9 cellular contexts compared by ENCODE assay signal in genomic region chr3:38655708-38656300, GRCh38. TPM values are rescaled to one million over a fixed set of nuclear protein-coding genes. Genes with fewer than 3 reads are reported as not detected.
DNase-seq lines count a peak whose midpoint lies in the region; FAIRE-seq and TF ChIP-seq lines count a peak whose summit lies in the region.
"Had no signal": no experiment of that assay in that cellular context is flagged by ENCODE, and none has a peak within 500 bp of the region (broad histone marks: within the 10 kb centered on the region; RNA-seq: fewer than 3 reads in every experiment).

No MANE protein-coding gene starts in this region.

- H3K4me3 ChIP-seq in SK-N-SH (ENCODE audit: low read depth in 2 of 2, low read length in 1 of 2) (no peak overlapping the region), fibroblast of pulmonary artery (replicated peaks; ENCODE audit: low read depth, low read length) (no peak overlapping the region), small intestine (ENCODE audit: low read depth in 1 of 2, low read length in 2 of 2) (no peak overlapping the region)

- TF ChIP-seq RAD21 in SK-N-SH (IDR thresholded peaks at IDR 0.05; ENCODE audit: low read length): peak; percentile 87

- no peaks in the 10 kb centered on the region for H4K20me1 ChIP-seq in SK-N-SH (ENCODE audit: insufficient read depth)

- H3K9ac ChIP-seq in SK-N-SH: no peak overlapping the region

- H3K9me2 ChIP-seq in SK-N-SH: no peaks in the 10 kb centered on the region

- H3K36me3 ChIP-seq in SK-N-SH (replicated peaks in 1 of 2; ENCODE audit: control insufficient read depth in 1 of 2, insufficient read depth in 2 of 2, low read length in 1 of 2) (no peaks in the 10 kb centered on the region), small intestine (ENCODE audit: control insufficient read depth in 2 of 2, insufficient read depth in 2 of 2, low read length in 2 of 2) (no peaks in the 10 kb centered on the region)

- H3K27me3 ChIP-seq in SK-N-SH (ENCODE audit: insufficient read depth): no peaks in the 10 kb centered on the region; the same call in 1 of the 2 replicates
- peaks cover 0 to 9% of the 10 kb centered on the region in 2 donors for H3K27me3 ChIP-seq in small intestine (ENCODE audit: control insufficient read depth in 2 of 2, insufficient read depth in 2 of 2, low read length in 2 of 2)

- H3K27ac ChIP-seq in SK-N-SH (ENCODE audit: low read depth in 2 of 2, low read length in 1 of 2): no peak overlapping the region
- H3K27ac ChIP-seq in small intestine (ENCODE audit: low read depth in 1 of 2, low read length in 1 of 2): no peak overlapping the region

- FAIRE-seq in small intestine (lab: Jason Lieb, UNC): no peak

- POLR2A ChIA-PET in SK-N-SH (lab: Yijun Ruan, JAX): interaction anchor here (0.8 kb wide), 1 partner anchor 134 kb away, joined by 3 read pairs; no protein-coding TSS in a partner anchor

- no peak overlapping the region for H3K4me2 ChIP-seq in SK-N-SH

- CTCF ChIA-PET in SK-N-SH (lab: Yijun Ruan, JAX): interaction anchor here (0.6 to 14.0 kb wide), 60 partner anchors 10 to 515 kb away, joined by 3 to 556 read pairs (median 4); partner anchors contain the start of gene EXOG

- TF ChIP-seq EP300 in SK-N-SH (IDR thresholded peaks at IDR 0.05; ENCODE audit: borderline replicate concordance in 1 of 2, low read depth in 1 of 2, low read length in 1 of 2): no peak

- TF ChIP-seq CTCF in SK-N-SH (IDR thresholded peaks at IDR 0.05) (peak; percentile 60), fibroblast of pulmonary artery (IDR thresholded peaks at IDR 0.05; ENCODE audit: low read length, missing control alignments) (peak; percentile 54)

- H3K79me2 ChIP-seq in SK-N-SH (ENCODE audit: insufficient read depth): no peaks in the 10 kb centered on the region

- no peaks in the 10 kb centered on the region for H3F3A ChIP-seq in SK-N-SH (replicated peaks; ENCODE audit: insufficient read depth)

- H3K4me1 ChIP-seq in SK-N-SH (ENCODE audit: control insufficient read depth in 1 of 2, insufficient read depth in 2 of 2, low read depth in 1 of 2, low read length in 1 of 2) (peaks cover 0 to 16% of the 10 kb centered on the region in 2 experiments; a peak in 1 of 4 replicates), small intestine (ENCODE audit: control insufficient read depth in 2 of 2, insufficient read depth in 1 of 2, low read depth in 1 of 2, low read length in 1 of 2) (no peaks in the 10 kb centered on the region)

- no peaks in the 10 kb centered on the region for H3K9me3 ChIP-seq in SK-N-SH
- H3K9me3 ChIP-seq in small intestine (ENCODE audit: control insufficient read depth, low read depth): no peaks in the 10 kb centered on the region

- WGBS in SK-N-SH (ENCODE audit: low lambda C conversion rate): 20% methylated on average over 7 of the region's 7 CpGs
- WGBS in small intestine, 3 donors: 10 to 19% (median 16%) methylated on average over 7 of the region's 7 CpGs

- DNase-seq in NCI-H1417 (lab: John Stamatoyannopoulos, UW) (peak; percentile 14 to 66 (median 16)), NCI-H1417 treated with DMSO at 0.1 percent for 48 hours (lab: John Stamatoyannopoulos, UW) (no peak), LHCN-M2 (ENCODE audit: low read depth) (peak; percentile 60), SK-N-SH (peak; percentile 67), fibroblast of pulmonary artery (ENCODE audit: low read depth) (peak; percentile 52), small intestine (peak; percentile 29), HK-2 (ENCODE audit: unreplicated experiment) (no peak), foreskin melanocyte (no peak)

- no peak overlapping the region for H2AFZ ChIP-seq in SK-N-SH (ENCODE audit: low read depth)

TF ChIP-seq in SK-N-SH, 30 proteins besides CTCF, POLR2A, EP300 and RAD21:
- no peak for TF ChIP-seq MEF2A (IDR thresholded peaks at IDR 0.05; ENCODE audit: borderline replicate concordance, low read depth)
- TF ChIP-seq NFIC (IDR thresholded peaks at IDR 0.05; ENCODE audit: borderline replicate concordance): no peak
- peak; percentile 82 for TF ChIP-seq SMC3 (IDR thresholded peaks at IDR 0.05; ENCODE audit: low read depth, low read length)
- no peak for TF ChIP-seq POLR2AphosphoS5 (IDR thresholded peaks at IDR 0.05; ENCODE audit: low read depth, low read length)

RNA-seq across cellular contexts. Expression of gene SCN5A, which starts 6.3 kb away (rescaled TPM):
- 39.0 and 45.9 TPM in 2 replicates for total RNA-seq in LHCN-M2 (2014; rRNA removed)
- polyA plus RNA-seq in LHCN-M2 (2012): 26.9 TPM
- polyA plus RNA-seq in SK-N-SH (2012; rRNA removed): 0.18 and 0.21 TPM in 2 replicates
- 0.13 and 0.17 TPM in 2 replicates for polyA plus RNA-seq in SK-N-SH (2012; cell fraction: cytosol; rRNA removed)
- 0.42 and 0.48 TPM in 2 replicates for polyA plus RNA-seq in SK-N-SH (2012; cell fraction: nucleus; rRNA removed)
- under 1 TPM in 2 of 3 donors, not detected in 1; 0.27 to 0.75 TPM for polyA plus RNA-seq in small intestine
- polyA plus RNA-seq: CD8-positive, alpha-beta memory T cell had no signal

Comparison
In these comparisons a context has a peak if more than half of its experiments do, and no peak if none do; other contexts are left out.
1. DNase-seq: peak in NCI-H1417 (3 of 3), LHCN-M2 (single experiment), SK-N-SH (single experiment), fibroblast of pulmonary artery (single experiment) and small intestine (single experiment); none in NCI-H1417 treated with DMSO at 0.1 percent for 48 hours (single experiment), HK-2 (single experiment) and foreskin melanocyte (single experiment).